Comparison of ENCODE assay signal across 13 cellular contexts in genomic region chr1:243257189-243257588, GRCh38. TPM values are rescaled to one million over a fixed set of nuclear protein-coding genes. Genes with fewer than 3 reads are reported as not detected.
DNase-seq lines count a peak whose midpoint lies in the region; ATAC-seq and TF ChIP-seq lines count a peak whose summit lies in the region.
"Had no signal": no experiment of that assay in that cellular context is flagged by ENCODE, and none has a peak within 500 bp of the region (broad histone marks: within the 10 kb centered on the region; RNA-seq: fewer than 3 reads in every experiment).

No MANE protein-coding gene starts in this region.

- H3K4ac ChIP-seq in trophoblast cell (ENCODE audit: low read depth, low read length) = peak overlapping the region; percentile 47

- H3K9me3 ChIP-seq in SK-N-SH = no peaks in the 10 kb centered on the region
- H3K9me3 ChIP-seq in trophoblast cell (ENCODE audit: insufficient read depth, low read depth, low read length) = peaks cover 1% of the 10 kb centered on the region
- H3K9me3 ChIP-seq: ovary, thyroid gland had no signal

- no peak overlapping the region for H2AK5ac ChIP-seq in trophoblast cell (ENCODE audit: low read length)

- H3K4me3 ChIP-seq in SK-N-SH (ENCODE audit: low read depth in 2 of 2, low read length in 1 of 2) (peak overlapping the region; percentile 83 to 97; a peak in 2 of 4 replicates), NB4 (ENCODE audit: low read depth, low read length) (peak overlapping the region; percentile 78), epithelial cell of esophagus (ENCODE audit: low read length) (peak overlapping the region; percentile 92), trophoblast cell (ENCODE audit: low read depth, low read length) (no peak overlapping the region)

- H3K23ac ChIP-seq in trophoblast cell (ENCODE audit: low read length) = no peak overlapping the region

- peaks cover 15% of the 10 kb centered on the region for H3K79me1 ChIP-seq in trophoblast cell (ENCODE audit: low read length)

- TF ChIP-seq EP300 in SK-N-SH (IDR thresholded peaks at IDR 0.05; ENCODE audit: borderline replicate concordance in 1 of 2, low read depth in 1 of 2, low read length in 1 of 2) = no peak

- no peak overlapping the region for H4K12ac ChIP-seq in trophoblast cell (ENCODE audit: low read depth, low read length)

- no peaks in the 10 kb centered on the region for H3K9me2 ChIP-seq in SK-N-SH

- no peak overlapping the region; a peak in 1 of 4 replicates for H3K27ac ChIP-seq in SK-N-SH (ENCODE audit: low read depth in 2 of 2, low read length in 1 of 2)
- no peak overlapping the region for H3K27ac ChIP-seq in trophoblast cell (ENCODE audit: low read depth, low read length)
- H3K27ac ChIP-seq: ovary had no signal

- peak overlapping the region; percentile 83 for H3K4me2 ChIP-seq in SK-N-SH
- no peak overlapping the region for H3K4me2 ChIP-seq in trophoblast cell (ENCODE audit: low read length)

- H2BK12ac ChIP-seq in trophoblast cell (ENCODE audit: low read length) = no peak overlapping the region

- peaks cover 11% of the 10 kb centered on the region; the same call in 1 of the 2 replicates for H4K20me1 ChIP-seq in SK-N-SH (ENCODE audit: insufficient read depth)

- peaks cover 8 to 22% of the 10 kb centered on the region in 2 experiments; a peak in 3 of 4 replicates for H3K4me1 ChIP-seq in SK-N-SH (ENCODE audit: control insufficient read depth in 1 of 2, insufficient read depth in 2 of 2, low read depth in 1 of 2, low read length in 1 of 2)
- no peaks in the 10 kb centered on the region for H3K4me1 ChIP-seq in trophoblast cell (ENCODE audit: control insufficient read depth in 1 of 2, insufficient read depth in 2 of 2, low read length in 2 of 2)

- H2AFZ ChIP-seq in SK-N-SH (ENCODE audit: low read depth) (no peak overlapping the region), trophoblast cell (ENCODE audit: insufficient read depth, low read length, poor library complexity) (no peak overlapping the region)

- H3K79me2 ChIP-seq in SK-N-SH (ENCODE audit: insufficient read depth) (peaks cover 87% of the 10 kb centered on the region), trophoblast cell (ENCODE audit: control insufficient read depth, insufficient read depth, low read length, poor library complexity) (peaks cover 7% of the 10 kb centered on the region)

- CTCF ChIA-PET in SK-N-SH (lab: Yijun Ruan, JAX) = interaction anchor here (1.4 kb wide), 1 partner anchor 13 kb away, joined by 3 read pairs; no protein-coding TSS in a partner anchor

- peaks cover 2 to 7% of the 10 kb centered on the region in 2 experiments for H3K36me3 ChIP-seq in SK-N-SH (replicated peaks in 1 of 2; ENCODE audit: control insufficient read depth in 1 of 2, insufficient read depth in 2 of 2, low read length in 1 of 2)
- peaks cover 0 to 3% of the 10 kb centered on the region in 2 experiments for H3K36me3 ChIP-seq in trophoblast cell (ENCODE audit: control insufficient read depth in 1 of 2, insufficient read depth in 2 of 2, low read length in 2 of 2)
- H3K36me3 ChIP-seq: ovary, thyroid gland had no signal

- ATAC-seq in SK-N-SH treated with all-trans-retinoic acid at 6 μM for 48 hours (no peak), HG03045 (IDR thresholded peaks at IDR 0.05; ENCODE audit: unreplicated experiment) (no peak)
- ATAC-seq: WTC11 had no signal

- no peak overlapping the region for H4K8ac ChIP-seq in trophoblast cell (ENCODE audit: low read depth, low read length)

- TF ChIP-seq POLR2A in NB4 (IDR thresholded peaks at IDR 0.05; ENCODE audit: extremely low read depth, insufficient read length) = no peak

- no peak for TF ChIP-seq RAD21 in SK-N-SH (IDR thresholded peaks at IDR 0.05; ENCODE audit: low read length)

- H2BK5ac ChIP-seq in trophoblast cell (ENCODE audit: low read depth, low read length, poor library complexity) = no peak overlapping the region

- H3K27me3 ChIP-seq in SK-N-SH (ENCODE audit: insufficient read depth) (no peaks in the 10 kb centered on the region), trophoblast cell (ENCODE audit: insufficient read depth, low read length) (no peaks in the 10 kb centered on the region)
- H3K27me3 ChIP-seq: ovary, thyroid gland had no signal

- TF ChIP-seq CTCF in SK-N-SH (IDR thresholded peaks at IDR 0.05) (no peak), NB4 (IDR thresholded peaks at IDR 0.05; ENCODE audit: low read depth, low read length) (no peak), epithelial cell of esophagus (IDR thresholded peaks at IDR 0.05; ENCODE audit: insufficient read depth, low read depth, low read length, missing control alignments) (no peak)

- H3K9ac ChIP-seq in SK-N-SH (0 out of 2 replicates have a peak overlapping the region, but pooled peaks have one; percentile 83), trophoblast cell (ENCODE audit: low read length) (no peak overlapping the region)

- no peak overlapping the region for H3K18ac ChIP-seq in trophoblast cell (ENCODE audit: low read length)

- WGBS in SK-N-SH (ENCODE audit: low lambda C conversion rate) = 100% methylated on average over 1 of the region's 1 CpG
- no CpG with 5 or more reads among the region's 1 CpG for WGBS in trophoblast cell (ENCODE audit: extremely low coverage, insufficient coverage, insufficient read length)

- no peak overlapping the region for H2BK120ac ChIP-seq in trophoblast cell (ENCODE audit: insufficient read depth, low read length, poor library complexity)

- no peak overlapping the region for H3K14ac ChIP-seq in trophoblast cell (ENCODE audit: low read length)

- POLR2A ChIA-PET in SK-N-SH (lab: Yijun Ruan, JAX) = no interaction called here

- H3F3A ChIP-seq in SK-N-SH (replicated peaks; ENCODE audit: insufficient read depth) = peaks cover 40% of the 10 kb centered on the region

- no peak overlapping the region for H4K91ac ChIP-seq in trophoblast cell (ENCODE audit: low read depth, low read length)

- no peak for DNase-seq in SK-N-SH
- DNase-seq in NB4 (ENCODE audit: low read depth) = no peak
- DNase-seq in epithelial cell of esophagus (ENCODE audit: low read depth) = no peak
- no peak for DNase-seq in trophoblast cell
- no peak for DNase-seq in cortex of kidney (lab: John Stamatoyannopoulos, UW)
- no peak for DNase-seq in COLO829 (ENCODE audit: low spot score)
- DNase-seq: 8988T; activated naive CD4-positive, alpha-beta T cell treated with anti-CD3 and anti-CD28 coated beads, Interleukin-2, amount 10 ng/mL, durations not matched to agents 7 days and 5 days; ovary; thyroid gland had no signal

TF ChIP-seq in SK-N-SH, 30 proteins besides CTCF, POLR2A, EP300 and RAD21:
- TF ChIP-seq TEAD4 (IDR thresholded peaks at IDR 0.05; ENCODE audit: borderline replicate concordance, insufficient read depth) = no peak

TF ChIP-seq in SK-N-SH treated with all-trans-retinoic acid at 6 μM for 48 hours, 23 proteins besides CTCF, POLR2A, EP300 and RAD21:
- TF ChIP-seq ZC3H10 (CRISPR knock-in tag; IDR thresholded peaks at IDR 0.05) = no peak
- TF ChIP-seq GLIS3 (CRISPR knock-in tag; IDR thresholded peaks at IDR 0.05) = no peak
- no peak for TF ChIP-seq ZNF70 (CRISPR knock-in tag; IDR thresholded peaks at IDR 0.05)
- no peak for TF ChIP-seq ISL1 (CRISPR knock-in tag; IDR thresholded peaks at IDR 0.05)
- TF ChIP-seq ZNF565 (CRISPR knock-in tag; conservative IDR thresholded peaks at IDR 0.05; ENCODE audit: low read depth) = no peak
- TF ChIP-seq CSRNP3 (CRISPR knock-in tag; IDR thresholded peaks at IDR 0.05) = no peak
- TF ChIP-seq ESRRG (CRISPR knock-in tag; IDR thresholded peaks at IDR 0.05) = no peak
- TF ChIP-seq BACH2 (CRISPR knock-in tag; IDR thresholded peaks at IDR 0.05; ENCODE audit: borderline replicate concordance) = no peak
- no peak for TF ChIP-seq ZFP3 (CRISPR knock-in tag; IDR thresholded peaks at IDR 0.05)
- TF ChIP-seq TOX (CRISPR knock-in tag; IDR thresholded peaks at IDR 0.05; ENCODE audit: borderline replicate concordance) = no peak
- no peak for TF ChIP-seq ZNF8 (CRISPR knock-in tag; IDR thresholded peaks at IDR 0.05)

RNA-seq across cellular contexts. Expression of gene SDCCAG8, which starts 1.3 kb away (rescaled TPM):
- 22.7 and 26.7 TPM in 2 replicates for polyA plus RNA-seq in SK-N-SH (2012; rRNA removed)
- 31.4 and 34.9 TPM in 2 replicates for polyA plus RNA-seq in SK-N-SH (2012; cell fraction: cytosol; rRNA removed)
- 39.2 and 50.7 TPM in 2 replicates for polyA plus RNA-seq in SK-N-SH (2012; cell fraction: nucleus; rRNA removed)
- polyA plus RNA-seq in trophoblast cell (2013) = 19.6 and 20.8 TPM in 2 replicates

RNA-seq across cellular contexts. Expression of gene CEP170, which starts 2.1 kb away (rescaled TPM):
- polyA plus RNA-seq in SK-N-SH (2012; rRNA removed) = 67.2 and 76.6 TPM in 2 replicates
- polyA plus RNA-seq in SK-N-SH (2012; cell fraction: cytosol; rRNA removed) = 64.6 and 69.6 TPM in 2 replicates
- polyA plus RNA-seq in SK-N-SH (2012; cell fraction: nucleus; rRNA removed) = 100 and 203 TPM in 2 replicates
- 49.0 and 50.2 TPM in 2 replicates for polyA plus RNA-seq in trophoblast cell (2013)
